15 cellular contexts compared by ENCODE assay signal in genomic region chr2:56476509-56477071, GRCh38.
DNase-seq lines count a peak whose midpoint lies in the region; ATAC-seq, FAIRE-seq and TF ChIP-seq lines count a peak whose summit lies in the region.
"Had no signal": no experiment of that assay in that cellular context is flagged by ENCODE, and none has a peak within 500 bp of the region (broad histone marks: within the 10 kb centered on the region; RNA-seq: fewer than 3 reads in every experiment).

No MANE protein-coding gene starts in this region.

- no peak for ATAC-seq in HG02798 (IDR thresholded peaks at IDR 0.05; ENCODE audit: poor library complexity, unreplicated experiment)
- ATAC-seq: CD8-positive, alpha-beta T cell; GM12878 had no signal

- no peak for TF ChIP-seq CTCF in bronchial epithelial cell (IDR thresholded peaks at IDR 0.05; ENCODE audit: insufficient read depth, low read length, severe bottlenecking)

- H3K36me3 ChIP-seq in bronchial epithelial cell (ENCODE audit: control insufficient read depth, insufficient read depth, low read length): no peaks in the 10 kb centered on the region

- no peak overlapping the region for H3K4me3 Mint-ChIP-seq in activated CD4-positive, alpha-beta T cell treated with anti-CD3 and anti-CD28 coated beads, Interleukin-2, amount 10 ng/mL, durations not matched to agents 7 days and 5 days
- H3K4me3 Mint-ChIP-seq: CD8-positive, alpha-beta T cell had no signal

- CTCF ChIA-PET in activated CD4-positive, alpha-beta T cell treated with anti-CD3 and anti-CD28 coated beads, Interleukin-2, amount 10 ng/mL, durations not matched to agents 7 days and 5 days (lab: Charles Lee): no interaction called here

- peak in 2 of 3 experiments; percentile 19 to 58 for DNase-seq in NCI-H1417 (lab: John Stamatoyannopoulos, UW)
- DNase-seq in NCI-H1417 treated with DMSO at 0.1 percent for 48 hours (lab: John Stamatoyannopoulos, UW): no peak
- peak; percentile 93 for DNase-seq in NCI-H1105 treated with DMSO at 0.1 percent for 48 hours (lab: John Stamatoyannopoulos, UW)
- peak; percentile 8 for DNase-seq in bronchial epithelial cell (ENCODE audit: low read depth)
- peak; percentile 9 for DNase-seq in renal cortical epithelial cell (ENCODE audit: low read depth)
- DNase-seq in NOMO-1 treated with dmso at 0.1 percent for 144 hours (lab: John Stamatoyannopoulos, UW; ENCODE audit: unreplicated experiment): no peak
- no peak for DNase-seq in activated CD4-positive, alpha-beta T cell treated with anti-CD3 and anti-CD28 coated beads, Interleukin-2, amount 10 ng/mL, durations not matched to agents 7 days and 5 days
- DNase-seq: CD8-positive, alpha-beta T cell; GDM1; NCI-H1048; NCI-H1694 treated with DMSO at 0.1 percent for 48 hours; NCI-H226; NCI-H526 treated with DMSO at 0.1 percent for 48 hours had no signal

- H3K36me3 Mint-ChIP-seq in activated CD4-positive, alpha-beta T cell treated with anti-CD3 and anti-CD28 coated beads, Interleukin-2, amount 10 ng/mL, durations not matched to agents 7 days and 5 days (ENCODE audit: low read depth): no peaks in the 10 kb centered on the region
- H3K36me3 Mint-ChIP-seq: CD8-positive, alpha-beta T cell had no signal

- no peak overlapping the region for H3K4me3 ChIP-seq in bronchial epithelial cell (ENCODE audit: low read depth, low read length)
- H3K4me3 ChIP-seq: GM12878 had no signal

- H3K27me3 ChIP-seq in bronchial epithelial cell (ENCODE audit: control insufficient read depth, insufficient read depth, low read length): no peaks in the 10 kb centered on the region

- FAIRE-seq in bronchial epithelial cell (lab: Jason Lieb, UNC): no peak
- FAIRE-seq: GM12878 had no signal

- H3K27ac Mint-ChIP-seq in activated CD4-positive, alpha-beta T cell treated with anti-CD3 and anti-CD28 coated beads, Interleukin-2, amount 10 ng/mL, durations not matched to agents 7 days and 5 days: no peak overlapping the region
- H3K27ac Mint-ChIP-seq: CD8-positive, alpha-beta T cell had no signal

- no peaks in the 10 kb centered on the region for H3K27me3 Mint-ChIP-seq in activated CD4-positive, alpha-beta T cell treated with anti-CD3 and anti-CD28 coated beads, Interleukin-2, amount 10 ng/mL, durations not matched to agents 7 days and 5 days

- POLR2A ChIA-PET in activated CD4-positive, alpha-beta T cell treated with anti-CD3 and anti-CD28 coated beads, Interleukin-2, amount 10 ng/mL, durations not matched to agents 7 days and 5 days (lab: Charles Lee): no interaction called here

- no peaks in the 10 kb centered on the region for H3K9me3 Mint-ChIP-seq in activated CD4-positive, alpha-beta T cell treated with anti-CD3 and anti-CD28 coated beads, Interleukin-2, amount 10 ng/mL, durations not matched to agents 7 days and 5 days

- no peaks in the 10 kb centered on the region for H3K4me1 Mint-ChIP-seq in activated CD4-positive, alpha-beta T cell treated with anti-CD3 and anti-CD28 coated beads, Interleukin-2, amount 10 ng/mL, durations not matched to agents 7 days and 5 days

Comparison
In these comparisons a context has a peak if more than half of its experiments do, and no peak if none do; other contexts are left out.
1. DNase-seq: peak in NCI-H1417 (2 of 3), NCI-H1105 treated with DMSO at 0.1 percent for 48 hours (single experiment), bronchial epithelial cell (single experiment) and renal cortical epithelial cell (single experiment); none in NCI-H1417 treated with DMSO at 0.1 percent for 48 hours (single experiment), NOMO-1 treated with dmso at 0.1 percent for 144 hours (single experiment) and activated CD4-positive, alpha-beta T cell treated with anti-CD3 and anti-CD28 coated beads, Interleukin-2, amount 10 ng/mL, durations not matched to agents 7 days and 5 days (single experiment).